ENCODE assay signal across 9 cellular contexts in the genomic region with DNA sequence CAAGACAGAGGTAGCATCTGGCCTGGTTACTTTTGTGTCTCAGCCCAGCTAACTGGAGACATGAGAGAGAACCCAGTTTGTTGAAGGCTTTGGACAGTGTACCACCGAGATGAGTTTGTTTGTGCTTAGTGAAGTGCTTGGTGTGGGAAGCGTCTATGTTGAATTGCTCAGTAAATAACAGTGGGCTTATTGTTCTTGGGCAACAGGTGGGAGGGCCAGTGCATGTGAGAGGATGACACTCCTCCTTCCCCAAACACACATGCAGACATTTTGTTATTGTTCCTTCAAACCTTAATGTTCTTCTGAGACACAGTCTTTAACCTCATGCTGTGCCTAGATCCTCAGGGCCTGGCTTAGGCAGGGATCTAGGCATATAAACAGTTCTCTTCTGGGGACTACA. TPM values are rescaled to one million over a fixed set of nuclear protein-coding genes. Genes with fewer than 3 reads are reported as not detected.
DNase-seq lines count a peak whose midpoint lies in the region; ATAC-seq, FAIRE-seq and TF ChIP-seq lines count a peak whose summit lies in the region.
"Had no signal": no experiment of that assay in that cellular context is flagged by ENCODE, and none has a peak within 500 bp of the region (broad histone marks: within the 10 kb centered on the region; RNA-seq: fewer than 3 reads in every experiment).

No MANE protein-coding gene starts in this region.

- H3K27ac Mint-ChIP-seq in naive B cell, result peak overlapping the region; percentile 74 to 93 (median 78)

- no peaks in the 10 kb centered on the region for H3K9me3 Mint-ChIP-seq in naive B cell

- peaks cover 9 to 19% of the 10 kb centered on the region in 2 donors for H3K36me3 Mint-ChIP-seq in naive B cell

- H3K27me3 ChIP-seq in right atrium auricular region (no peaks in the 10 kb centered on the region), ascending aorta (no peaks in the 10 kb centered on the region)

- intact Hi-C loops in cardiac septum (cut with DNase I) (loop anchor here (5.0 kb wide), 1 partner anchor 35 kb away; no protein-coding TSS in a partner anchor), ascending aorta (cut with DNase I) (loop anchor here (2.0 kb wide), 4 partner anchors 28 to 112 kb away; no protein-coding TSS in a partner anchor), posterior vena cava (cut with DNase I) (loop anchor here in 1 of 2 donors (10.0 kb wide), 1 partner anchor 112 kb away; no protein-coding TSS in a partner anchor)

- H3K27me3 Mint-ChIP-seq in naive B cell, result no peaks in the 10 kb centered on the region

- H3K4me1 Mint-ChIP-seq in naive B cell, result peaks cover 45 to 69% (median 53%) of the 10 kb centered on the region in 3 donors

- DNase-seq in right atrium auricular region (ENCODE audit: low spot score), result no peak
- no peak for DNase-seq in cardiac septum (ENCODE audit: low spot score)
- DNase-seq in ascending aorta (ENCODE audit: low spot score in 2 of 2), result no peak
- no peak for DNase-seq in naive B cell
- DNase-seq in activated effector memory CD4-positive, alpha-beta T cell treated with anti-CD3 and anti-CD28 coated beads, Interleukin-2, amount 50 U/mL, for 16 hours, result no peak
- no peak for DNase-seq in stimulated activated CD4-positive, alpha-beta T cell treated with anti-CD3 and anti-CD28 coated beads, Interleukin-4, amount 100 ng/mL, for 24 hours
- no peak for DNase-seq in posterior vena cava (ENCODE audit: low spot score)
- DNase-seq in GM19239 (ENCODE audit: insufficient read length, low spot score), result no peak
- DNase-seq: KBM-7 had no signal

- no peaks in the 10 kb centered on the region for H3K36me3 ChIP-seq in right atrium auricular region
- no peaks in the 10 kb centered on the region for H3K36me3 ChIP-seq in ascending aorta

- ATAC-seq in naive B cell (ENCODE audit: low read depth in 2 of 2), result no peak

- peak overlapping the region in 7 of 8 donors; percentile 2 to 71 (median 49) for H3K4me3 Mint-ChIP-seq in naive B cell

- H3K4me1 ChIP-seq in right atrium auricular region, result peaks cover 0 to 59% of the 10 kb centered on the region in 2 donors
- H3K4me1 ChIP-seq in ascending aorta, result peaks cover 14 to 30% of the 10 kb centered on the region in 2 donors

- H3K27ac ChIP-seq in right atrium auricular region (peak overlapping the region; percentile 75 to 85), ascending aorta (peak overlapping the region; percentile 63 to 85)

- H3K4me3 ChIP-seq in right atrium auricular region, result no peak overlapping the region
- H3K4me3 ChIP-seq in ascending aorta, result no peak overlapping the region

- FAIRE-seq in GM19239 (lab: Jason Lieb, UNC), result no peak

- TF ChIP-seq CTCF in right atrium auricular region (IDR thresholded peaks at IDR 0.05), result no peak
- no peak for TF ChIP-seq CTCF in ascending aorta (IDR thresholded peaks at IDR 0.05)

- no peaks in the 10 kb centered on the region for H3K9me3 ChIP-seq in right atrium auricular region
- H3K9me3 ChIP-seq in ascending aorta, result no peaks in the 10 kb centered on the region

RNA-seq across cellular contexts. Expression of a gene that starts 39.7 kb away (rescaled TPM):
- total RNA-seq in right atrium auricular region, result 100 to 1,000 TPM; 125 to 256 TPM
- 177 TPM for total RNA-seq in cardiac septum
- total RNA-seq in ascending aorta, result 338 TPM
- polyA plus RNA-seq in naive B cell (ENCODE audit: low read depth in 6 of 6), result 100 to 1,000 TPM; 494 to 728 (median 559) TPM
- total RNA-seq in posterior vena cava, result 100 to 1,000 TPM; 342 to 478 TPM
